21 cellular contexts compared by ENCODE assay signal in the genomic region with DNA sequence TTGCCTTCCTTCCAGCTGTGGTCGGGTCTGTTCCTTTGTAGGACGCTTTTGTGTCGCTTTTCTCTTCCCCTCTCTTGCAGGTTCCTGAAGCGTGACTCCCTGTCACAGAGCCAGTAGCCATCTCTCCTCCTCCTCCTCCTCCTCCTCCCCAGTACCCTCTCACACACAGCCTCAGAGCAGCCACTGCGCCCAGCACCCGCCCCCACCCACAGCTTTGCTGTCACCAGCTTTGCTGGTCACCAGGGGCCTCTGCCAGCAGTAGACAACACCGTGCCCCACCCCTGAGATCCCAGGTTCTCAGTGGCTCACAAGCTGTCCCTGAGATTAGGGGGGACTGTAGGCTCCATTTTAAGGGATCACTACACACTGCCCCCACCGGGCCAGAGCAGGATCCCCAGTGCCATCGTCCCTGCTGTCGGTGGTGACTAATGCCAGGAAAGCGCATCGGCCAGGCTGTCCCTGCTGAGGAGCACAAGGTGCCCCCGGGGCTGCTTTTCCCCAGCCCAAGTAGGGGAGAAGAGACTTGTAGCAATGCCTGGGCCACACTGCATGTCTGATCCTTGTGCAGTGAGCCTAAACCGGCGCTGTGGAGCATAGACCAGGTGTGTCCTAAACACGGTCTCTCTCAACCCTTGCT.
DNase-seq lines count a peak whose midpoint lies in the region; ATAC-seq, FAIRE-seq and TF ChIP-seq lines count a peak whose summit lies in the region.
"Had no signal": no experiment of that assay in that cellular context is flagged by ENCODE, and none has a peak within 500 bp of the region (broad histone marks: within the 10 kb centered on the region; RNA-seq: fewer than 3 reads in every experiment).

No MANE protein-coding gene starts in this region.

- H3K27ac Mint-ChIP-seq in GM23338: no peak overlapping the region
- peak overlapping the region; percentile 54 for H3K27ac Mint-ChIP-seq in nephron progenitor cell
- H3K27ac Mint-ChIP-seq: activated T-helper 17 cell treated with anti-CD3 and anti-CD28 coated beads, Interleukin-2, amount 50 U/mL, for 72 hours had no signal

- TF ChIP-seq CTCF in GM23338 (conservative IDR thresholded peaks at IDR 0.05; ENCODE audit: low read depth in 2 of 2) (no peak), bronchial epithelial cell (IDR thresholded peaks at IDR 0.05; ENCODE audit: insufficient read depth, low read length, severe bottlenecking) (no peak), nephron progenitor cell (IDR thresholded peaks at IDR 0.05) (no peak)

- no peaks in the 10 kb centered on the region for H3F3A ChIP-seq in GM23338 (replicated peaks; ENCODE audit: low read depth)

- no peaks in the 10 kb centered on the region for H4K20me1 ChIP-seq in GM23338 (replicated peaks; ENCODE audit: insufficient read depth)

- no peaks in the 10 kb centered on the region for H3K27me3 ChIP-seq in GM23338 (ENCODE audit: insufficient read depth)
- H3K27me3 ChIP-seq in bronchial epithelial cell (ENCODE audit: control insufficient read depth, insufficient read depth, low read length): no peaks in the 10 kb centered on the region

- H3K4me3 ChIP-seq in GM23338 (no peak overlapping the region), bronchial epithelial cell (ENCODE audit: low read depth, low read length) (no peak overlapping the region)

- no peaks in the 10 kb centered on the region for H3K9me2 ChIP-seq in GM23338 (ENCODE audit: insufficient read depth)

- FAIRE-seq in bronchial epithelial cell (lab: Jason Lieb, UNC): peak; percentile 32
- FAIRE-seq: D721Med, keratinocyte had no signal

- H3K36me3 ChIP-seq in GM23338 (ENCODE audit: insufficient read depth) (no peaks in the 10 kb centered on the region), bronchial epithelial cell (ENCODE audit: control insufficient read depth, insufficient read depth, low read length) (peaks cover 1% of the 10 kb centered on the region)

- H3K27me3 Mint-ChIP-seq in GM23338 (ENCODE audit: insufficient read depth, low read depth, poor library complexity) (peaks cover 10% of the 10 kb centered on the region), nephron progenitor cell (ENCODE audit: low read depth, poor library complexity) (peaks cover 5% of the 10 kb centered on the region)
- H3K27me3 Mint-ChIP-seq: activated T-helper 17 cell treated with anti-CD3 and anti-CD28 coated beads, Interleukin-2, amount 50 U/mL, for 72 hours had no signal

- no peak overlapping the region for H2AFZ ChIP-seq in GM23338

- H3K36me3 Mint-ChIP-seq in GM23338 (ENCODE audit: low read depth): no peaks in the 10 kb centered on the region
- H3K36me3 Mint-ChIP-seq in nephron progenitor cell (ENCODE audit: low read depth): peaks cover 4% of the 10 kb centered on the region
- H3K36me3 Mint-ChIP-seq: activated naive CD4-positive, alpha-beta T cell treated with anti-CD3 and anti-CD28 coated beads, Interleukin-2, amount 50 U/mL, for 72 hours; CD14-positive monocyte had no signal

- no peak overlapping the region for H3K4me2 ChIP-seq in GM23338

- DNase-seq in CD1c-positive myeloid dendritic cell (ENCODE audit: extremely low spot score): peak; percentile 5
- DNase-seq in GM23338 (ENCODE audit: low spot score): no peak
- no peak for DNase-seq in bronchial epithelial cell (ENCODE audit: low read depth)
- DNase-seq in nephron progenitor cell: no peak
- no peak for DNase-seq in NCI-H2107 treated with DMSO at 0.1 percent for 48 hours (lab: John Stamatoyannopoulos, UW; ENCODE audit: unreplicated experiment)
- DNase-seq in activated CD8-positive, alpha-beta memory T cell treated with anti-CD3 and anti-CD28 coated beads, Interleukin-2, amount 50 U/mL, for 48 hours: no peak
- DNase-seq: activated CD4-positive, alpha-beta T cell treated with anti-CD3 and anti-CD28 coated beads, Interleukin-2, amount 50 U/mL, for 1 hour; anterior cingulate cortex; central memory CD4-positive, alpha-beta T cell; Karpas-422; NCI-H1048; NCI-H187 treated with DMSO at 0.1 percent for 48 hours; NCI-H226; NCI-H748 treated with DMSO at 0.1 percent for 48 hours; stimulated activated CD8-positive, alpha-beta memory T cell treated with anti-CD3 and anti-CD28 coated beads, Interleukin-4, amount 100 ng/mL, for 48 hours had no signal

- H3K4me1 Mint-ChIP-seq in GM23338: peaks cover 17% of the 10 kb centered on the region
- H3K4me1 Mint-ChIP-seq in nephron progenitor cell: peaks cover 39% of the 10 kb centered on the region
- H3K4me1 Mint-ChIP-seq: activated T-helper 17 cell treated with anti-CD3 and anti-CD28 coated beads, Interleukin-2, amount 50 U/mL, for 72 hours; CD14-positive monocyte had no signal

- no peaks in the 10 kb centered on the region for H3K79me2 ChIP-seq in GM23338 (replicated peaks; ENCODE audit: insufficient read depth)

- no peak overlapping the region for H3K27ac ChIP-seq in GM23338 (ENCODE audit: low read depth)

- peak; percentile 39 for ATAC-seq in GM23338
- ATAC-seq in HG02885 (IDR thresholded peaks at IDR 0.05; ENCODE audit: poor library complexity, unreplicated experiment): no peak
- ATAC-seq: activated naive CD4-positive, alpha-beta T cell treated with anti-CD3 and anti-CD28 coated beads, Interleukin-2, amount 50 U/mL, for 72 hours; activated T-helper 17 cell treated with anti-CD3 and anti-CD28 coated beads, Interleukin-2, amount 50 U/mL, for 72 hours had no signal

- H3K9me3 Mint-ChIP-seq in GM23338: no peaks in the 10 kb centered on the region; the same call in 2 of the 3 replicates
- H3K9me3 Mint-ChIP-seq in nephron progenitor cell: no peaks in the 10 kb centered on the region
- H3K9me3 Mint-ChIP-seq: activated naive CD4-positive, alpha-beta T cell treated with anti-CD3 and anti-CD28 coated beads, Interleukin-2, amount 50 U/mL, for 72 hours; activated T-helper 17 cell treated with anti-CD3 and anti-CD28 coated beads, Interleukin-2, amount 50 U/mL, for 72 hours had no signal

- no peaks in the 10 kb centered on the region for H3K4me1 ChIP-seq in GM23338 (ENCODE audit: insufficient read depth)

- no peak overlapping the region for H3K4me3 Mint-ChIP-seq in GM23338
- H3K4me3 Mint-ChIP-seq in nephron progenitor cell: peak overlapping the region; percentile 67
- H3K4me3 Mint-ChIP-seq: activated T-helper 17 cell treated with anti-CD3 and anti-CD28 coated beads, Interleukin-2, amount 50 U/mL, for 72 hours; CD14-positive monocyte had no signal

TF ChIP-seq in GM23338, 12 proteins besides CTCF, POLR2A, EP300 and RAD21 (continues in another document):
- TF ChIP-seq, protein P1, sequence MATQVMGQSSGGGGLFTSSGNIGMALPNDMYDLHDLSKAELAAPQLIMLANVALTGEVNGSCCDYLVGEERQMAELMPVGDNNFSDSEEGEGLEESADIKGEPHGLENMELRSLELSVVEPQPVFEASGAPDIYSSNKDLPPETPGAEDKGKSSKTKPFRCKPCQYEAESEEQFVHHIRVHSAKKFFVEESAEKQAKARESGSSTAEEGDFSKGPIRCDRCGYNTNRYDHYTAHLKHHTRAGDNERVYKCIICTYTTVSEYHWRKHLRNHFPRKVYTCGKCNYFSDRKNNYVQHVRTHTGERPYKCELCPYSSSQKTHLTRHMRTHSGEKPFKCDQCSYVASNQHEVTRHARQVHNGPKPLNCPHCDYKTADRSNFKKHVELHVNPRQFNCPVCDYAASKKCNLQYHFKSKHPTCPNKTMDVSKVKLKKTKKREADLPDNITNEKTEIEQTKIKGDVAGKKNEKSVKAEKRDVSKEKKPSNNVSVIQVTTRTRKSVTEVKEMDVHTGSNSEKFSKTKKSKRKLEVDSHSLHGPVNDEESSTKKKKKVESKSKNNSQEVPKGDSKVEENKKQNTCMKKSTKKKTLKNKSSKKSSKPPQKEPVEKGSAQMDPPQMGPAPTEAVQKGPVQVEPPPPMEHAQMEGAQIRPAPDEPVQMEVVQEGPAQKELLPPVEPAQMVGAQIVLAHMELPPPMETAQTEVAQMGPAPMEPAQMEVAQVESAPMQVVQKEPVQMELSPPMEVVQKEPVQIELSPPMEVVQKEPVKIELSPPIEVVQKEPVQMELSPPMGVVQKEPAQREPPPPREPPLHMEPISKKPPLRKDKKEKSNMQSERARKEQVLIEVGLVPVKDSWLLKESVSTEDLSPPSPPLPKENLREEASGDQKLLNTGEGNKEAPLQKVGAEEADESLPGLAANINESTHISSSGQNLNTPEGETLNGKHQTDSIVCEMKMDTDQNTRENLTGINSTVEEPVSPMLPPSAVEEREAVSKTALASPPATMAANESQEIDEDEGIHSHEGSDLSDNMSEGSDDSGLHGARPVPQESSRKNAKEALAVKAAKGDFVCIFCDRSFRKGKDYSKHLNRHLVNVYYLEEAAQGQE (IDR thresholded peaks at IDR 0.05; ENCODE audit: unreplicated experiment): no peak
- TF ChIP-seq JUNB (IDR thresholded peaks at IDR 0.05; ENCODE audit: unreplicated experiment) (no peak), EZH2 (IDR thresholded peaks at IDR 0.05; ENCODE audit: low read depth, unreplicated experiment) (no peak), STAT1 (IDR thresholded peaks at IDR 0.05; ENCODE audit: unreplicated experiment) (no peak), POLR2AphosphoS5 (IDR thresholded peaks at IDR 0.05; ENCODE audit: low read depth) (no peak), ZNF114 (CRISPR knock-in tag; IDR thresholded peaks at IDR 0.05) (no peak), NANOG (IDR thresholded peaks at IDR 0.05; ENCODE audit: borderline replicate concordance) (no peak)
